ENCODE assay signal across 1 cellular context in genomic region chr5:172868924-172869565, GRCh38.
A peak's percentile ranks its signal among the peaks of the same experiment; 100 is the strongest.
TF ChIP-seq lines count a peak whose summit lies in the region.

No MANE protein-coding gene starts in this region.

TF ChIP-seq in SK-N-SH, 30 proteins besides CTCF, POLR2A, EP300 and RAD21 (continued from another document):
- TF ChIP-seq POLR2AphosphoS5 (IDR thresholded peaks at IDR 0.05; ENCODE audit: low read depth, low read length) (peak; percentile 25; the same call in 1 of the 2 replicates), EZH2phosphoT487 (IDR thresholded peaks at IDR 0.05; ENCODE audit: borderline replicate concordance, low read depth) (no peak), FOSL2 (IDR thresholded peaks at IDR 0.05; ENCODE audit: borderline replicate concordance, low read depth) (peak; percentile 94), TEAD4 (IDR thresholded peaks at IDR 0.05; ENCODE audit: borderline replicate concordance, insufficient read depth) (0 out of 2 replicates have a peak, but pooled peaks have one; percentile 37), RXRA (IDR thresholded peaks at IDR 0.05; ENCODE audit: borderline replicate concordance, low read depth) (peak; percentile 58; the same call in 1 of the 2 replicates), GATA2 (CRISPR knock-in tag; IDR thresholded peaks at IDR 0.05) (no peak), USF1 (IDR thresholded peaks at IDR 0.05; ENCODE audit: borderline replicate concordance, low read depth) (no peak), RFX5 (IDR thresholded peaks at IDR 0.05; ENCODE audit: low read length) (no peak), SMC3 (IDR thresholded peaks at IDR 0.05; ENCODE audit: low read depth, low read length) (no peak), SIN3A (IDR thresholded peaks at IDR 0.05; ENCODE audit: borderline replicate concordance, low read depth, low read length) (no peak), PBX3 (IDR thresholded peaks at IDR 0.05) (peak; percentile 60), RCOR1 (IDR thresholded peaks at IDR 0.05; ENCODE audit: low read length) (no peak), REST (IDR thresholded peaks at IDR 0.05; ENCODE audit: low read depth, low read length) (no peak)
